Comparison of ENCODE assay signal across 10 cellular contexts in the genomic region with DNA sequence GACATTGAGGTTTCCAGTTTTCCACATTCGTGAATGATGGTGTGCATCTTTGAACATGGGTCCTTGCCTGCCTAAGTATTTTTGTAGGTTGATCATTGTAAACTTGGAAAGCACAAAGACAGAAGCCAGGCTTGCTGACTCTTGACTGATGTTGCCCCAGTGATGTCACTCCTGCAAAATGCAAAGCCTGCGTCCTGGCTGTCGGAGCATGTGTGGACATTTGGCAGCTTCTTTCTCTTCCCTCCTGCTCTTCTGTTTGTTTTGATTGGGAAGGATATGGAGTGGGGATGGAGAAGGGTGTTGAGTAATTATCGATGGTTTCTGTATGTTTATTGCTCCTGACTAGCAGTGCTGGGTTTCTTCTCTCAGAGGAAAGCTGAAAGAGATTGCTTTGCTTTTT. TPM values are rescaled to one million over a fixed set of nuclear protein-coding genes. Genes with fewer than 3 reads are reported as not detected.
DNase-seq lines count a peak whose midpoint lies in the region; ATAC-seq and TF ChIP-seq lines count a peak whose summit lies in the region.
"Had no signal": no experiment of that assay in that cellular context is flagged by ENCODE, and none has a peak within 500 bp of the region (broad histone marks: within the 10 kb centered on the region; RNA-seq: fewer than 3 reads in every experiment).

No MANE protein-coding gene starts in this region.

- intact Hi-C loops in activated CD4-positive, alpha-beta T cell treated with anti-CD3 and anti-CD28 coated beads for 36 hours (cut with DNase I, micrococcal nuclease): no loop called here
- intact Hi-C loops in stomach (cut with DNase I; ENCODE audit: low total_unique reads): no loop called here

- CTCF ChIA-PET in activated CD4-positive, alpha-beta T cell treated with anti-CD3 and anti-CD28 coated beads for 36 hours (lab: Charles Lee): interaction anchor here (1.0 kb wide), 1 partner anchor 10 kb away, joined by 5 read pairs; no protein-coding TSS in a partner anchor
- CTCF ChIA-PET in T-cell (lab: Charles Lee): interaction anchor here (0.5 to 1.6 kb wide), 3 partner anchors 9 to 230 kb away, joined by 7 to 10 read pairs (median 7); a partner anchor contains a TSS

- H3K4me3 ChIP-seq in fibroblast of villous mesenchyme (ENCODE audit: low read depth, low read length) (no peak overlapping the region), stomach (no peak overlapping the region)
- H3K4me3 ChIP-seq: PC-9 had no signal

- peak overlapping the region in 3 of 5 donors; percentile 11 to 96 (median 24) for H3K27ac ChIP-seq in stomach
- H3K27ac ChIP-seq: PC-9 had no signal

- H3K4me3 Mint-ChIP-seq in activated CD4-positive, alpha-beta T cell treated with anti-CD3 and anti-CD28 coated beads for 36 hours: peak overlapping the region; percentile 100
- peak overlapping the region; percentile 57 to 99 (median 59) for H3K4me3 Mint-ChIP-seq in T-cell
- H3K4me3 Mint-ChIP-seq: dendritic cell treated with granulocyte-macrophage colony-stimulating factor and Interleukin-4, amounts not matched to agents 40 ng/mL and 50 ng/mL, for 4 days had no signal

- DNase-seq in activated CD4-positive, alpha-beta T cell treated with anti-CD3 and anti-CD28 coated beads for 36 hours: no peak
- DNase-seq in activated CD4-positive, alpha-beta T cell treated with anti-CD3 and anti-CD28 coated beads, Interleukin-2, amount 50 U/mL, for 1 hour: no peak
- no peak for DNase-seq in T-cell
- DNase-seq in fibroblast of villous mesenchyme (ENCODE audit: low read depth): peak; percentile 91
- no peak for DNase-seq in stomach
- DNase-seq in SHP77 treated with DMSO at 0.1 percent for 48 hours (lab: John Stamatoyannopoulos, UW): no peak
- DNase-seq in SKM-1 treated with dmso at 0.1 percent for 144 hours (lab: John Stamatoyannopoulos, UW; ENCODE audit: unreplicated experiment): no peak
- DNase-seq: PC-9 had no signal

- peaks cover 28% of the 10 kb centered on the region for H3K36me3 Mint-ChIP-seq in activated CD4-positive, alpha-beta T cell treated with anti-CD3 and anti-CD28 coated beads for 36 hours (ENCODE audit: low read depth)
- H3K36me3 Mint-ChIP-seq in T-cell: peaks cover 14% of the 10 kb centered on the region

- no peaks in the 10 kb centered on the region for H3K9me3 ChIP-seq in stomach

- H3K4me1 ChIP-seq in stomach: peaks cover 9 to 51% (median 40%) of the 10 kb centered on the region in 4 donors

- no peaks in the 10 kb centered on the region for H3K27me3 Mint-ChIP-seq in activated CD4-positive, alpha-beta T cell treated with anti-CD3 and anti-CD28 coated beads for 36 hours
- no peaks in the 10 kb centered on the region for H3K27me3 Mint-ChIP-seq in T-cell
- H3K27me3 Mint-ChIP-seq: dendritic cell treated with granulocyte-macrophage colony-stimulating factor and Interleukin-4, amounts not matched to agents 40 ng/mL and 50 ng/mL, for 4 days had no signal

- H3K27me3 ChIP-seq in stomach: no peaks in the 10 kb centered on the region

- POLR2A ChIA-PET in activated CD4-positive, alpha-beta T cell treated with anti-CD3 and anti-CD28 coated beads for 36 hours (lab: Charles Lee): interaction anchor here (0.6 kb wide), 1 partner anchor 42 kb away, joined by 5 read pairs; no protein-coding TSS in a partner anchor
- POLR2A ChIA-PET in T-cell (lab: Charles Lee): interaction anchor here (0.5 to 0.7 kb wide), 2 partner anchors 9 to 22 kb away, joined by 3 to 4 read pairs; no protein-coding TSS in a partner anchor

- WGBS in stomach, 5 donors: 28 to 54% (median 46%) methylated on average over 4 of the region's 4 CpGs

- no peak for ATAC-seq in activated CD4-positive, alpha-beta T cell treated with anti-CD3 and anti-CD28 coated beads for 36 hours
- ATAC-seq in T-cell (replicated peaks in 1 of 4): no peak
- ATAC-seq in GM18858 (IDR thresholded peaks at IDR 0.05; ENCODE audit: unreplicated experiment): no peak

- TF ChIP-seq CTCF in fibroblast of villous mesenchyme (IDR thresholded peaks at IDR 0.05; ENCODE audit: insufficient read depth, low read depth, low read length): no peak
- no peak for TF ChIP-seq CTCF in stomach (IDR thresholded peaks at IDR 0.05)

- TF ChIP-seq EP300 in stomach (IDR thresholded peaks at IDR 0.05): no peak

- no peak for TF ChIP-seq POLR2A in stomach (IDR thresholded peaks at IDR 0.05)

- H3K9me3 Mint-ChIP-seq in activated CD4-positive, alpha-beta T cell treated with anti-CD3 and anti-CD28 coated beads for 36 hours (ENCODE audit: low read depth): no peaks in the 10 kb centered on the region
- H3K9me3 Mint-ChIP-seq in T-cell: no peaks in the 10 kb centered on the region
- H3K9me3 Mint-ChIP-seq: dendritic cell treated with granulocyte-macrophage colony-stimulating factor and Interleukin-4, amounts not matched to agents 40 ng/mL and 50 ng/mL, for 4 days had no signal

- peaks cover 0 to 8% (median 0%) of the 10 kb centered on the region in 4 donors for H3K36me3 ChIP-seq in stomach

- H3K27ac Mint-ChIP-seq in activated CD4-positive, alpha-beta T cell treated with anti-CD3 and anti-CD28 coated beads for 36 hours: peak overlapping the region; percentile 7
- peak overlapping the region; percentile 59 to 74 for H3K27ac Mint-ChIP-seq in T-cell

- peaks cover 38% of the 10 kb centered on the region for H3K4me1 Mint-ChIP-seq in activated CD4-positive, alpha-beta T cell treated with anti-CD3 and anti-CD28 coated beads for 36 hours
- H3K4me1 Mint-ChIP-seq in T-cell: peaks cover 54 to 60% (median 58%) of the 10 kb centered on the region in 3 donors

RNA-seq across cellular contexts. Expression of a gene that starts 3.2 kb away (rescaled TPM):
- 100 to 1,000 TPM; 107 to 117 TPM for total RNA-seq in activated CD4-positive, alpha-beta T cell treated with anti-CD3 and anti-CD28 coated beads for 36 hours
- total RNA-seq in T-cell (100 to 1,000 TPM in 4 of 5 donors, 10 to 100 TPM in 1; 90.8 to 110 (median 103) TPM), fibroblast of villous mesenchyme (38.3 and 43.2 TPM in 2 replicates), stomach (100 to 1,000 TPM in 1 of 5 donors, 10 to 100 TPM in 4; 26.2 to 286 (median 28.6) TPM)
- 10 to 100 TPM in 1 of 3 donors, 1 to 10 TPM in 2; 6.7 to 13.9 (median 8.1) TPM for polyA plus RNA-seq in stomach

RNA-seq across cellular contexts. Expression of a gene that starts 10.3 kb away (rescaled TPM):
- 10 to 100 TPM; 50.2 to 72.5 TPM for total RNA-seq in activated CD4-positive, alpha-beta T cell treated with anti-CD3 and anti-CD28 coated beads for 36 hours
- total RNA-seq in T-cell: 100 to 1,000 TPM; 151 to 180 (median 177) TPM
- 14.5 and 14.7 TPM in 2 replicates for total RNA-seq in fibroblast of villous mesenchyme
- 10 to 100 TPM; 36.9 to 65.3 (median 57.1) TPM for total RNA-seq in stomach
- 10 to 100 TPM; 15.5 to 24.6 (median 16.1) TPM for polyA plus RNA-seq in stomach
